ENCODE assay signal across 14 cellular contexts in genomic region chr10:89352802-89353201, GRCh38. TPM values are rescaled to one million over a fixed set of nuclear protein-coding genes. Genes with fewer than 3 reads are reported as not detected.
DNase-seq lines count a peak whose midpoint lies in the region; ATAC-seq and TF ChIP-seq lines count a peak whose summit lies in the region.
"Had no signal": no experiment of that assay in that cellular context is flagged by ENCODE, and none has a peak within 500 bp of the region (broad histone marks: within the 10 kb centered on the region; RNA-seq: fewer than 3 reads in every experiment).

No MANE protein-coding gene starts in this region.

- H3K4me1 Mint-ChIP-seq in brain (peaks cover 69% of the 10 kb centered on the region), memory B cell (peaks cover 16% of the 10 kb centered on the region)

- H3K36me3 Mint-ChIP-seq in brain (peaks cover 9% of the 10 kb centered on the region), memory B cell (peaks cover 5% of the 10 kb centered on the region)

- no peaks in the 10 kb centered on the region for H3K27me3 ChIP-seq in left ventricle myocardium inferior (ENCODE audit: low read depth)
- H3K27me3 ChIP-seq in esophagus squamous epithelium: no peaks in the 10 kb centered on the region

- intact Hi-C loops in left ventricle myocardium inferior (cut with micrococcal nuclease) (no loop called here), left ventricle myocardium superior (cut with micrococcal nuclease) (no loop called here), esophagus squamous epithelium (cut with DNase I) (no loop called here)

- H3K27ac Mint-ChIP-seq in brain (peak overlapping the region in 3 of 5 experiments; percentile 67 to 89 (median 72)), memory B cell (peak overlapping the region; percentile 48)
- H3K27ac Mint-ChIP-seq: natural killer cell treated with Interleukin-12 subunit alpha and Interleukin-12 subunit beta and Interleukin-15 and Interleukin-18, amount 100 ng/mL, for 72 hours had no signal

- DNase-seq in left ventricle myocardium inferior: no peak
- DNase-seq in left ventricle myocardium superior: no peak
- no peak for DNase-seq in memory B cell (ENCODE audit: low spot score in 2 of 2)
- DNase-seq in MV-4-11 (lab: John Stamatoyannopoulos, UW): no peak
- DNase-seq in esophagus squamous epithelium (lab: John Stamatoyannopoulos, UW): no peak
- DNase-seq: activated gamma-delta T cell, COR-L47, NCI-H2171, SHP77 had no signal

- H3K4me3 ChIP-seq in left ventricle myocardium inferior: no peak overlapping the region
- no peak overlapping the region for H3K4me3 ChIP-seq in esophagus squamous epithelium

- H3K4me1 ChIP-seq in left ventricle myocardium inferior (peaks cover 50% of the 10 kb centered on the region), esophagus squamous epithelium (peaks cover 12 to 35% (median 23%) of the 10 kb centered on the region in 3 donors)

- H3K27me3 Mint-ChIP-seq in brain (peaks cover 3% of the 10 kb centered on the region), memory B cell (no peaks in the 10 kb centered on the region)

- no peaks in the 10 kb centered on the region for H3K9me3 ChIP-seq in left ventricle myocardium inferior (replicated peaks)
- H3K9me3 ChIP-seq in esophagus squamous epithelium: no peaks in the 10 kb centered on the region

- TF ChIP-seq POLR2A in esophagus squamous epithelium (IDR thresholded peaks at IDR 0.05): no peak

- ATAC-seq in left ventricle myocardium superior: no peak
- ATAC-seq in memory B cell (ENCODE audit: low read depth): no peak
- ATAC-seq in GM19023 (IDR thresholded peaks at IDR 0.05; ENCODE audit: unreplicated experiment): no peak
- ATAC-seq in HG03457 (IDR thresholded peaks at IDR 0.05; ENCODE audit: unreplicated experiment): no peak
- ATAC-seq: natural killer cell treated with Interleukin-12 subunit alpha and Interleukin-12 subunit beta and Interleukin-15 and Interleukin-18, amount 100 ng/mL, for 72 hours had no signal

- no peak for TF ChIP-seq CTCF in left ventricle myocardium inferior (IDR thresholded peaks at IDR 0.05; ENCODE audit: borderline replicate concordance)
- no peak for TF ChIP-seq CTCF in brain (conservative IDR thresholded peaks at IDR 0.05)
- TF ChIP-seq CTCF in esophagus squamous epithelium (IDR thresholded peaks at IDR 0.05): no peak

- no peak overlapping the region for H3K4me3 Mint-ChIP-seq in brain
- no peak overlapping the region for H3K4me3 Mint-ChIP-seq in memory B cell
- H3K4me3 Mint-ChIP-seq: stimulated activated naive CD8-positive, alpha-beta T cell treated with anti-CD3 and anti-CD28 coated beads, Interleukin-15, Interleukin-2, amounts not matched to agents 100 ng/mL and 50 ng/mL, for 24 hours had no signal

- H3K36me3 ChIP-seq in left ventricle myocardium inferior (no peaks in the 10 kb centered on the region), esophagus squamous epithelium (no peaks in the 10 kb centered on the region)

- H3K27ac ChIP-seq in left ventricle myocardium inferior (replicated peaks) (peak overlapping the region; percentile 84), esophagus squamous epithelium (peak overlapping the region in 1 of 4 donors; percentile 83)

- WGBS in esophagus squamous epithelium, 2 donors: 64 to 79% methylated on average over 3 to 4 of the region's 4 CpGs

- H3K9me3 Mint-ChIP-seq in brain (peaks cover 5 to 13% (median 10%) of the 10 kb centered on the region in 5 experiments), memory B cell (peaks cover 3% of the 10 kb centered on the region)
- H3K9me3 Mint-ChIP-seq: natural killer cell treated with Interleukin-12 subunit alpha and Interleukin-12 subunit beta and Interleukin-15 and Interleukin-18, amount 100 ng/mL, for 72 hours; stimulated activated naive CD8-positive, alpha-beta T cell treated with anti-CD3 and anti-CD28 coated beads, Interleukin-15, Interleukin-2, amounts not matched to agents 100 ng/mL and 50 ng/mL, for 24 hours had no signal

RNA-seq across cellular contexts. Expression of gene IFIT3, which starts 25.0 kb away (rescaled TPM):
- total RNA-seq in left ventricle myocardium inferior (6.9 TPM), left ventricle myocardium superior (8.8 TPM), esophagus squamous epithelium (10 to 100 TPM in 1 of 4 donors, 1 to 10 TPM in 3; 1.0 to 14.6 (median 4.2) TPM)
- polyA plus RNA-seq in brain (ENCODE audit: insufficient read depth, low read depth, low replicate concordance): 6.2 TPM

RNA-seq across cellular contexts. Expression of gene IFIT1B, which starts 25.1 kb away (rescaled TPM):
- total RNA-seq in left ventricle myocardium inferior: not detected
- not detected for total RNA-seq in left ventricle myocardium superior
- not detected for polyA plus RNA-seq in brain (ENCODE audit: insufficient read depth, low read depth, low replicate concordance)
- total RNA-seq in esophagus squamous epithelium: not detected
- total RNA-seq: natural killer cell treated with Interleukin-12 subunit alpha and Interleukin-12 subunit beta and Interleukin-15 and Interleukin-18, amount 100 ng/mL, for 72 hours had no signal

RNA-seq across cellular contexts. Expression of gene IFIT1, which starts 39.6 kb away (rescaled TPM):
- total RNA-seq in left ventricle myocardium inferior (31.0 TPM), left ventricle myocardium superior (48.0 TPM), esophagus squamous epithelium (10 to 100 TPM in 1 of 4 donors, 1 to 10 TPM in 2, under 1 TPM in 1; 0.61 to 12.3 (median 2.6) TPM)
- polyA plus RNA-seq in brain (ENCODE audit: insufficient read depth, low read depth, low replicate concordance): 15.9 TPM

RNA-seq across cellular contexts. Expression of gene IFIT2, which starts 51.0 kb away (rescaled TPM):
- 4.5 TPM for total RNA-seq in left ventricle myocardium inferior
- total RNA-seq in left ventricle myocardium superior: 7.0 TPM
- 5.4 TPM for polyA plus RNA-seq in brain (ENCODE audit: insufficient read depth, low read depth, low replicate concordance)
- 1 to 10 TPM in 2 of 4 donors, under 1 TPM in 2; 0.26 to 3.0 (median 1.5) TPM for total RNA-seq in esophagus squamous epithelium
